Comparison of ENCODE assay signal across 20 cellular contexts in genomic region chr2:67453365-67453764, GRCh38. TPM values are rescaled to one million over a fixed set of nuclear protein-coding genes. Genes with fewer than 3 reads are reported as not detected.
DNase-seq lines count a peak whose midpoint lies in the region; ATAC-seq and TF ChIP-seq lines count a peak whose summit lies in the region.
"Had no signal": no experiment of that assay in that cellular context is flagged by ENCODE, and none has a peak within 500 bp of the region (broad histone marks: within the 10 kb centered on the region; RNA-seq: fewer than 3 reads in every experiment).

No MANE protein-coding gene starts in this region.

- dilution Hi-C loops in mammary epithelial cell (cut with HindIII; ENCODE audit: low sequenced_read_pairs) = no loop called here

- H3K27ac ChIP-seq in PC-3 (ENCODE audit: low read length) (peak overlapping the region; percentile 99), mammary epithelial cell (ENCODE audit: insufficient read depth, low read depth, low read length) (peak overlapping the region; percentile 61)
- H3K27ac ChIP-seq: BLaER1, cardiac muscle cell, spleen had no signal

- H3K36me3 ChIP-seq in PC-3 (ENCODE audit: low read depth, low read length) = no peaks in the 10 kb centered on the region
- H3K36me3 ChIP-seq in mammary epithelial cell (ENCODE audit: insufficient read depth, low read length) = no peaks in the 10 kb centered on the region
- H3K36me3 ChIP-seq: BLaER1, cardiac muscle cell, spleen had no signal

- POLR2A ChIA-PET in PC-3 (lab: Charles Lee; ENCODE audit: unreplicated experiment) = interaction anchor here (0.6 kb wide), 1 partner anchor 57 kb away, joined by 3 read pairs; the partner anchor contains the start of gene ETAA1
- POLR2A ChIA-PET in GM10248 (lab: Yijun Ruan, JAX) = no interaction called here

- TF ChIP-seq CTCF in PC-3 (conservative IDR thresholded peaks at IDR 0.05; ENCODE audit: low read depth, low read length) (no peak), mammary epithelial cell (conservative IDR thresholded peaks at IDR 0.05 in 1 of 2, IDR thresholded peaks at IDR 0.05 in 1 of 2; ENCODE audit: extremely low read depth in 1 of 2, insufficient read depth in 1 of 2, low read depth in 1 of 2, low read length in 2 of 2) (no peak), GM10248 (IDR thresholded peaks at IDR 0.05; ENCODE audit: control extremely low read depth, extremely low read depth, low read depth, missing control alignments) (no peak)

- H3K9me2 ChIP-seq in PC-3 (replicated peaks; ENCODE audit: low read length) = no peaks in the 10 kb centered on the region

- H3K9ac ChIP-seq in PC-3 (ENCODE audit: low read length) (peak overlapping the region; percentile 42; the same call in 1 of the 2 replicates), mammary epithelial cell (ENCODE audit: insufficient read depth, low read length) (no peak overlapping the region)
- H3K9ac ChIP-seq: BLaER1 had no signal

- H3K4me2 ChIP-seq in PC-3 (ENCODE audit: low read length) (peak overlapping the region; percentile 27; the same call in 1 of the 2 replicates), mammary epithelial cell (ENCODE audit: insufficient read depth, low read depth, low read length) (no peak overlapping the region)
- H3K4me2 ChIP-seq: BLaER1 had no signal

- H3K9me3 ChIP-seq in PC-3 (ENCODE audit: low read length) = no peaks in the 10 kb centered on the region
- H3K9me3 ChIP-seq in mammary epithelial cell (replicated peaks; ENCODE audit: insufficient read depth, low read length) = no peaks in the 10 kb centered on the region
- H3K9me3 ChIP-seq: BLaER1, spleen had no signal

- no TSS peak for BruUV-seq in PC-3 (replicated peaks; lab: Mats Ljungman, UMichigan)
- BruUV-seq in mammary epithelial cell (replicated peaks; lab: Mats Ljungman, UMichigan) = no TSS peak

- H2AFZ ChIP-seq in PC-3 (ENCODE audit: low read length) (no peak overlapping the region), mammary epithelial cell (ENCODE audit: low read depth, low read length) (no peak overlapping the region)

- H3K4me1 ChIP-seq in PC-3 (ENCODE audit: insufficient read depth, low read length) (peaks cover 55% of the 10 kb centered on the region), mammary epithelial cell (ENCODE audit: insufficient read depth, low read length) (peaks cover 50% of the 10 kb centered on the region)
- H3K4me1 ChIP-seq: BLaER1, spleen had no signal

- H3K79me2 ChIP-seq in PC-3 (ENCODE audit: low read length) = no peaks in the 10 kb centered on the region
- H3K79me2 ChIP-seq in mammary epithelial cell (ENCODE audit: insufficient read depth, low read length) = no peaks in the 10 kb centered on the region

- no peaks in the 10 kb centered on the region for H3F3A ChIP-seq in PC-3 (ENCODE audit: low read length, unreplicated experiment)

- H4K20me1 ChIP-seq in PC-3 (ENCODE audit: low read length) = no peaks in the 10 kb centered on the region
- no peaks in the 10 kb centered on the region for H4K20me1 ChIP-seq in mammary epithelial cell (ENCODE audit: insufficient read depth, low read length)
- H4K20me1 ChIP-seq: BLaER1 had no signal

- DNase-seq in A172 (ENCODE audit: low spot score) = peak; percentile 65
- DNase-seq in PC-3 = peak; percentile 84
- peak; percentile 82 for DNase-seq in mammary epithelial cell
- peak; percentile 61 for DNase-seq in islet precursor cell
- no peak for DNase-seq in inferior parietal cortex (ENCODE audit: extremely low spot score)
- no peak for DNase-seq in GM10248 (ENCODE audit: extremely low spot score)
- DNase-seq in activated T-cell treated with anti-CD3 and anti-CD28 coated beads for 4 hours = no peak
- DNase-seq: 8988T; activated CD4-positive, alpha-beta T cell treated with anti-CD3 and anti-CD28 coated beads for 1 hour; dermis blood vessel endothelial cell; MM.1S; NCI-H146; NCI-H2171 treated with DMSO at 0.1 percent for 48 hours; NCI-H526 treated with DMSO at 0.1 percent for 48 hours; Right ventricle myocardium superior; spleen; stimulated activated CD4-positive, alpha-beta T cell treated with anti-CD3 and anti-CD28 coated beads, Interleukin-4, amount 100 ng/mL, for 24 hours had no signal

- in situ Hi-C loops in mammary epithelial cell (cut with MboI; ENCODE audit: low sequenced_read_pairs in 2 of 2) = loop anchor here in 1 of 2 donors (25.0 kb wide), 2 partner anchors 191 to 1016 kb away; partner anchors contain the start of gene MEIS1

- CTCF ChIA-PET in PC-3 (lab: Charles Lee) = no interaction called here
- CTCF ChIA-PET in mammary epithelial cell (lab: Charles Lee; ENCODE audit: low non-redundant PET) = interaction anchor here (0.6 kb wide), 1 partner anchor 16 kb away, joined by 3 read pairs; no protein-coding TSS in a partner anchor
- CTCF ChIA-PET in GM10248 (lab: Yijun Ruan, JAX) = no interaction called here

- WGBS in mammary epithelial cell (ENCODE audit: low coverage, missing lambda C conversion rate) = 60% methylated on average over 2 of the region's 2 CpGs

- H3K4me3 ChIP-seq in PC-3 (ENCODE audit: low read length) (no peak overlapping the region), mammary epithelial cell (replicated peaks in 1 of 3; ENCODE audit: insufficient read depth in 1 of 3, low read depth in 2 of 3, low read length in 3 of 3) (no peak overlapping the region)
- H3K4me3 ChIP-seq: BLaER1, cardiac muscle cell, spleen had no signal

- H3K27me3 ChIP-seq in PC-3 (ENCODE audit: low read length) (no peaks in the 10 kb centered on the region), mammary epithelial cell (ENCODE audit: insufficient read depth, low read length) (no peaks in the 10 kb centered on the region)
- H3K27me3 ChIP-seq: BLaER1, cardiac muscle cell, spleen had no signal

- ATAC-seq in PC-3 (peak; percentile 52), GM19351 (IDR thresholded peaks at IDR 0.05; ENCODE audit: unreplicated experiment) (no peak)

- intact Hi-C loops in PC-3 (cut with micrococcal nuclease) = no loop called here
- intact Hi-C loops in mammary epithelial cell (cut with micrococcal nuclease) = no loop called here

RNA-seq across cellular contexts. Expression of gene ETAA1, which starts 56.2 kb away (rescaled TPM):
- total RNA-seq in A172 (2014; rRNA removed; shearing (Covaris generic)) = 29.4 and 42.1 TPM in 2 replicates
- total RNA-seq in PC-3 (2014; rRNA removed) (12.1 and 14.0 TPM in 2 replicates), mammary epithelial cell (10 to 100 TPM; 14.0 to 14.5 TPM)
- 5.0 TPM for polyA plus RNA-seq in mammary epithelial cell
- polyA minus RNA-seq in mammary epithelial cell = 0.47 TPM

Comparison
In these comparisons a context has a peak if more than half of its experiments do, and no peak if none do; other contexts are left out.
1. DNase-seq: peak in A172 (single experiment), PC-3 (single experiment), mammary epithelial cell (single experiment) and islet precursor cell (single experiment); none in inferior parietal cortex (single experiment), GM10248 (single experiment) and activated T-cell treated with anti-CD3 and anti-CD28 coated beads for 4 hours (single experiment).